Comparison of ENCODE assay signal across 11 cellular contexts in genomic region chr2:64582774-64583340, GRCh38. TPM values are rescaled to one million over a fixed set of nuclear protein-coding genes. Genes with fewer than 3 reads are reported as not detected.
DNase-seq lines count a peak whose midpoint lies in the region; ATAC-seq and TF ChIP-seq lines count a peak whose summit lies in the region.
"Had no signal": no experiment of that assay in that cellular context is flagged by ENCODE, and none has a peak within 500 bp of the region (broad histone marks: within the 10 kb centered on the region; RNA-seq: fewer than 3 reads in every experiment).

No MANE protein-coding gene starts in this region.

- no peaks in the 10 kb centered on the region for H3K27me3 Mint-ChIP-seq in endothelial cell (ENCODE audit: unreplicated experiment)
- H3K27me3 Mint-ChIP-seq in T-helper 2 cell treated with Interferon-gamma antibody and Interleukin-4, amounts not matched to agents 5 μg/mL and 100 μg/mL, for 36 hours (ENCODE audit: low read depth): no peaks in the 10 kb centered on the region

- peak; percentile 90 for ATAC-seq in GM18502 (IDR thresholded peaks at IDR 0.05; ENCODE audit: poor library complexity, unreplicated experiment)
- peak; percentile 60 for ATAC-seq in GM19468 (IDR thresholded peaks at IDR 0.05; ENCODE audit: extremely low read depth, unreplicated experiment)
- ATAC-seq in HG02970 (IDR thresholded peaks at IDR 0.05; ENCODE audit: low FRiP score, unreplicated experiment): peak; percentile 58

- no peaks in the 10 kb centered on the region for H3K9me3 Mint-ChIP-seq in endothelial cell (ENCODE audit: unreplicated experiment)
- no peaks in the 10 kb centered on the region for H3K9me3 Mint-ChIP-seq in T-helper 2 cell treated with Interferon-gamma antibody and Interleukin-4, amounts not matched to agents 5 μg/mL and 100 μg/mL, for 36 hours
- H3K9me3 Mint-ChIP-seq: CD14-positive monocyte; T-helper 1 cell treated with Interleukin-12 subunit alpha and Interleukin-12 subunit beta and Interleukin-4 antibody, amounts not matched to agents 30 μg/mL and 1 μg/mL, for 36 hours had no signal

- no peak overlapping the region for H3K27ac Mint-ChIP-seq in endothelial cell (ENCODE audit: unreplicated experiment)
- H3K27ac Mint-ChIP-seq in T-helper 2 cell treated with Interferon-gamma antibody and Interleukin-4, amounts not matched to agents 5 μg/mL and 100 μg/mL, for 36 hours: no peak overlapping the region
- H3K27ac Mint-ChIP-seq: T-helper 1 cell treated with Interleukin-12 subunit alpha and Interleukin-12 subunit beta and Interleukin-4 antibody, amounts not matched to agents 30 μg/mL and 1 μg/mL, for 36 hours had no signal

- no peak overlapping the region for H3K4me3 Mint-ChIP-seq in endothelial cell (ENCODE audit: unreplicated experiment)
- H3K4me3 Mint-ChIP-seq in T-helper 2 cell treated with Interferon-gamma antibody and Interleukin-4, amounts not matched to agents 5 μg/mL and 100 μg/mL, for 36 hours: no peak overlapping the region
- H3K4me3 Mint-ChIP-seq: CD14-positive monocyte; T-helper 1 cell treated with Interleukin-12 subunit alpha and Interleukin-12 subunit beta and Interleukin-4 antibody, amounts not matched to agents 30 μg/mL and 1 μg/mL, for 36 hours had no signal

- H3K4me1 Mint-ChIP-seq in endothelial cell (ENCODE audit: unreplicated experiment): peaks cover 12% of the 10 kb centered on the region
- peaks cover 14% of the 10 kb centered on the region for H3K4me1 Mint-ChIP-seq in T-helper 2 cell treated with Interferon-gamma antibody and Interleukin-4, amounts not matched to agents 5 μg/mL and 100 μg/mL, for 36 hours (ENCODE audit: low read depth)

- DNase-seq in NCI-H146 (lab: John Stamatoyannopoulos, UW) (peak; percentile 63), endothelial cell (ENCODE audit: low spot score) (no peak)
- no peak for DNase-seq in T-helper 2 cell treated with Interferon-gamma antibody and Interleukin-4, amounts not matched to agents 5 μg/mL and 100 μg/mL, for 36 hours (ENCODE audit: low spot score)
- no peak for DNase-seq in activated CD4-positive, alpha-beta T cell treated with anti-CD3 and anti-CD28 coated beads, Interleukin-2, amount 50 U/mL, for 4 hours
- no peak for DNase-seq in activated CD4-positive, CD25-positive, alpha-beta regulatory T cell treated with anti-CD3 and anti-CD28 coated beads, Interleukin-2, amount 50 U/mL, for 72 hours
- DNase-seq: activated T-cell treated with anti-CD3 and anti-CD28 coated beads, Interleukin-2, amount 50 U/mL, for 48 hours had no signal

- no peak for TF ChIP-seq CTCF in endothelial cell (IDR thresholded peaks at IDR 0.05; ENCODE audit: unreplicated experiment)

- no peaks in the 10 kb centered on the region for H3K36me3 Mint-ChIP-seq in endothelial cell (ENCODE audit: low read depth, unreplicated experiment)
- peaks cover 19% of the 10 kb centered on the region for H3K36me3 Mint-ChIP-seq in T-helper 2 cell treated with Interferon-gamma antibody and Interleukin-4, amounts not matched to agents 5 μg/mL and 100 μg/mL, for 36 hours (ENCODE audit: low read depth)

RNA-seq across cellular contexts. Expression of gene AFTPH, which starts 58.7 kb away (rescaled TPM):
- 13.1 TPM for total RNA-seq in endothelial cell (ENCODE audit: unreplicated experiment)
